2 cellular contexts compared by ENCODE assay signal in genomic region chr16:88953003-88953690, GRCh38.
TF ChIP-seq lines count a peak whose summit lies in the region.

No MANE protein-coding gene starts in this region.

TF ChIP-seq in IMR-90, 13 proteins besides CTCF, POLR2A, EP300 and RAD21:
- TF ChIP-seq MXI1 (IDR thresholded peaks at IDR 0.05; ENCODE audit: borderline replicate concordance, low read depth, low read length) (no peak), NFE2L2 (IDR thresholded peaks at IDR 0.05; ENCODE audit: low read depth, low read length) (no peak), SMC3 (IDR thresholded peaks at IDR 0.05; ENCODE audit: low read depth, low read length) (no peak), MAZ (IDR thresholded peaks at IDR 0.05; ENCODE audit: borderline replicate concordance, low read depth, low read length) (no peak), ELK1 (IDR thresholded peaks at IDR 0.05; ENCODE audit: borderline replicate concordance, low read depth, low read length) (no peak)
- TF ChIP-seq, protein P1, sequence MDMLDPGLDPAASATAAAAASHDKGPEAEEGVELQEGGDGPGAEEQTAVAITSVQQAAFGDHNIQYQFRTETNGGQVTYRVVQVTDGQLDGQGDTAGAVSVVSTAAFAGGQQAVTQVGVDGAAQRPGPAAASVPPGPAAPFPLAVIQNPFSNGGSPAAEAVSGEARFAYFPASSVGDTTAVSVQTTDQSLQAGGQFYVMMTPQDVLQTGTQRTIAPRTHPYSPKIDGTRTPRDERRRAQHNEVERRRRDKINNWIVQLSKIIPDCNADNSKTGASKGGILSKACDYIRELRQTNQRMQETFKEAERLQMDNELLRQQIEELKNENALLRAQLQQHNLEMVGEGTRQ (IDR thresholded peaks at IDR 0.05; ENCODE audit: low read depth, low read length), result no peak
TF ChIP-seq in IMR-90: peak in this region for 0.

TF ChIP-seq in H1, 55 proteins besides CTCF, POLR2A, EP300 and RAD21:
- no peak for TF ChIP-seq TBP (IDR thresholded peaks at IDR 0.05; ENCODE audit: low read depth, low read length)
- TF ChIP-seq KDM4A (IDR thresholded peaks at IDR 0.05; ENCODE audit: low read depth, low read length, severe bottlenecking), result no peak
- TF ChIP-seq BCL11A (IDR thresholded peaks at IDR 0.05; ENCODE audit: low read depth in 2 of 2, low read length in 2 of 2), result no peak
- TF ChIP-seq SP1 (IDR thresholded peaks at IDR 0.05; ENCODE audit: low read depth, low read length), result no peak
- no peak for TF ChIP-seq RFX5 (IDR thresholded peaks at IDR 0.05; ENCODE audit: borderline replicate concordance, low read depth, low read length)
- no peak for TF ChIP-seq ATF3 (IDR thresholded peaks at IDR 0.05; ENCODE audit: insufficient read depth, low read depth, low read length)
- no peak for TF ChIP-seq ASH2L (IDR thresholded peaks at IDR 0.05; ENCODE audit: low read length)
- no peak for TF ChIP-seq SIX5 (IDR thresholded peaks at IDR 0.05; ENCODE audit: low read depth, low read length)
- no peak for TF ChIP-seq YY1 (IDR thresholded peaks at IDR 0.05; ENCODE audit: low read depth, low read length)
- TF ChIP-seq SRF (IDR thresholded peaks at IDR 0.05; ENCODE audit: low read depth, low read length), result no peak
- TF ChIP-seq NANOG (IDR thresholded peaks at IDR 0.05; ENCODE audit: insufficient read depth, low read depth, low read length, poor library complexity, severe bottlenecking), result no peak
- TF ChIP-seq KDM1A (IDR thresholded peaks at IDR 0.05; ENCODE audit: borderline replicate concordance, low read length), result no peak
- no peak for TF ChIP-seq CBX8 (IDR thresholded peaks at IDR 0.05; ENCODE audit: borderline replicate concordance, low read depth, low read length)
- TF ChIP-seq JUND (IDR thresholded peaks at IDR 0.05; ENCODE audit: low read length), result no peak
